ENCODE assay signal across 2 cellular contexts in the genomic region with DNA sequence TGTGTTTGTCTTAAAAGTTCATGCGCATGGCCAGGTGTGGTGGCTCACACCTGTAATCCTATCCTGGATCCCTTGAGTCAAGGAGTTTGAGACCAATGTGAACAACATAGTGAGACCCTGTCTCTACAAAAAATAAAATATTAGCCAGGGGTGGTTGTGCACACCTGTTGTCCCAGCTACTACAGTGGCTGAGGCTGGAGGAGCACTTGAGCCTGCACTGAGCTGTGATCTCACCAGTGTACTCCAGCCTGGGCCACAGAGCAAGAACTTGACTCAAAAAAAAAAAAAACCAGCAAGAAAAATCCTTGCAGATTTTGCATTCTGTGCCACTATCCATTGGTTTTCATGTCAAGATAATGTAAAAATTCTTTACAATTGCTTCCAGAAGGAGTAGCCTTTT.
TF ChIP-seq lines count a peak whose summit lies in the region.

No MANE protein-coding gene starts in this region.

TF ChIP-seq in HEK293, 187 proteins besides CTCF, POLR2A, EP300 and RAD21 (continued from another document):
- peak; percentile 44; the same call in 1 of the 2 replicates for TF ChIP-seq SCRT2 (tag by site-specific recombination; IDR thresholded peaks at IDR 0.05)

TF ChIP-seq in GM12878, 131 proteins besides CTCF, POLR2A, EP300 and RAD21 (continued from another document):
- no peak for TF ChIP-seq SIX5 (IDR thresholded peaks at IDR 0.05; ENCODE audit: low read depth, low read length, severe bottlenecking)
- TF ChIP-seq ZNF207 (IDR thresholded peaks at IDR 0.05; ENCODE audit: borderline replicate concordance) = no peak
- no peak for TF ChIP-seq RB1 (IDR thresholded peaks at IDR 0.05; ENCODE audit: borderline replicate concordance)
- TF ChIP-seq HDAC2 (IDR thresholded peaks at IDR 0.05) = no peak
- no peak for TF ChIP-seq HDAC6 (IDR thresholded peaks at IDR 0.05; ENCODE audit: unreplicated experiment)
- TF ChIP-seq, protein P1, sequence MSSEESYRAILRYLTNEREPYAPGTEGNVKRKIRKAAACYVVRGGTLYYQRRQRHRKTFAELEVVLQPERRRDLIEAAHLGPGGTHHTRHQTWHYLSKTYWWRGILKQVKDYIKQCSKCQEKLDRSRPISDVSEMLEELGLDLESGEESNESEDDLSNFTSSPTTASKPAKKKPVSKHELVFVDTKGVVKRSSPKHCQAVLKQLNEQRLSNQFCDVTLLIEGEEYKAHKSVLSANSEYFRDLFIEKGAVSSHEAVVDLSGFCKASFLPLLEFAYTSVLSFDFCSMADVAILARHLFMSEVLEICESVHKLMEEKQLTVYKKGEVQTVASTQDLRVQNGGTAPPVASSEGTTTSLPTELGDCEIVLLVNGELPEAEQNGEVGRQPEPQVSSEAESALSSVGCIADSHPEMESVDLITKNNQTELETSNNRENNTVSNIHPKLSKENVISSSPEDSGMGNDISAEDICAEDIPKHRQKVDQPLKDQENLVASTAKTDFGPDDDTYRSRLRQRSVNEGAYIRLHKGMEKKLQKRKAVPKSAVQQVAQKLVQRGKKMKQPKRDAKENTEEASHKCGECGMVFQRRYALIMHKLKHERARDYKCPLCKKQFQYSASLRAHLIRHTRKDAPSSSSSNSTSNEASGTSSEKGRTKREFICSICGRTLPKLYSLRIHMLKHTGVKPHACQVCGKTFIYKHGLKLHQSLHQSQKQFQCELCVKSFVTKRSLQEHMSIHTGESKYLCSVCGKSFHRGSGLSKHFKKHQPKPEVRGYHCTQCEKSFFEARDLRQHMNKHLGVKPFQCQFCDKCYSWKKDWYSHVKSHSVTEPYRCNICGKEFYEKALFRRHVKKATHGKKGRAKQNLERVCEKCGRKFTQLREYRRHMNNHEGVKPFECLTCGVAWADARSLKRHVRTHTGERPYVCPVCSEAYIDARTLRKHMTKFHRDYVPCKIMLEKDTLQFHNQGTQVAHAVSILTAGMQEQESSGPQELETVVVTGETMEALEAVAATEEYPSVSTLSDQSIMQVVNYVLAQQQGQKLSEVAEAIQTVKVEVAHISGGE (CRISPR knock-in tag; IDR thresholded peaks at IDR 0.05) = no peak
- no peak for TF ChIP-seq TCF12 (IDR thresholded peaks at IDR 0.05; ENCODE audit: low read depth, low read length)
- TF ChIP-seq PML (IDR thresholded peaks at IDR 0.05; ENCODE audit: low read length) = no peak
- TF ChIP-seq BHLHE40 (IDR thresholded peaks at IDR 0.05; ENCODE audit: borderline replicate concordance in 1 of 2, low read depth in 2 of 2, low read length in 1 of 2) = no peak
- TF ChIP-seq, protein P2, sequence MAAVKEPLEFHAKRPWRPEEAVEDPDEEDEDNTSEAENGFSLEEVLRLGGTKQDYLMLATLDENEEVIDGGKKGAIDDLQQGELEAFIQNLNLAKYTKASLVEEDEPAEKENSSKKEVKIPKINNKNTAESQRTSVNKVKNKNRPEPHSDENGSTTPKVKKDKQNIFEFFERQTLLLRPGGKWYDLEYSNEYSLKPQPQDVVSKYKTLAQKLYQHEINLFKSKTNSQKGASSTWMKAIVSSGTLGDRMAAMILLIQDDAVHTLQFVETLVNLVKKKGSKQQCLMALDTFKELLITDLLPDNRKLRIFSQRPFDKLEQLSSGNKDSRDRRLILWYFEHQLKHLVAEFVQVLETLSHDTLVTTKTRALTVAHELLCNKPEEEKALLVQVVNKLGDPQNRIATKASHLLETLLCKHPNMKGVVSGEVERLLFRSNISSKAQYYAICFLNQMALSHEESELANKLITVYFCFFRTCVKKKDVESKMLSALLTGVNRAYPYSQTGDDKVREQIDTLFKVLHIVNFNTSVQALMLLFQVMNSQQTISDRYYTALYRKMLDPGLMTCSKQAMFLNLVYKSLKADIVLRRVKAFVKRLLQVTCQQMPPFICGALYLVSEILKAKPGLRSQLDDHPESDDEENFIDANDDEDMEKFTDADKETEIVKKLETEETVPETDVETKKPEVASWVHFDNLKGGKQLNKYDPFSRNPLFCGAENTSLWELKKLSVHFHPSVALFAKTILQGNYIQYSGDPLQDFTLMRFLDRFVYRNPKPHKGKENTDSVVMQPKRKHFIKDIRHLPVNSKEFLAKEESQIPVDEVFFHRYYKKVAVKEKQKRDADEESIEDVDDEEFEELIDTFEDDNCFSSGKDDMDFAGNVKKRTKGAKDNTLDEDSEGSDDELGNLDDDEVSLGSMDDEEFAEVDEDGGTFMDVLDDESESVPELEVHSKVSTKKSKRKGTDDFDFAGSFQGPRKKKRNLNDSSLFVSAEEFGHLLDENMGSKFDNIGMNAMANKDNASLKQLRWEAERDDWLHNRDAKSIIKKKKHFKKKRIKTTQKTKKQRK (IDR thresholded peaks at IDR 0.05; ENCODE audit: low read depth, low read length) = no peak
- TF ChIP-seq SUZ12 (IDR thresholded peaks at IDR 0.05; ENCODE audit: unreplicated experiment) = no peak
- TF ChIP-seq ASH2L (IDR thresholded peaks at IDR 0.05; ENCODE audit: borderline replicate concordance, low read depth) = no peak
- TF ChIP-seq RBBP5 (conservative IDR thresholded peaks at IDR 0.05) = no peak
- no peak for TF ChIP-seq SRF (IDR thresholded peaks at IDR 0.05; ENCODE audit: low read depth in 2 of 2, low read length in 2 of 2)
- TF ChIP-seq ETV6 (conservative IDR thresholded peaks at IDR 0.05 in 1 of 2, IDR thresholded peaks at IDR 0.05 in 1 of 2; ENCODE audit: borderline replicate concordance in 1 of 2, low read depth in 1 of 2) = no peak
